Comparison of ENCODE assay signal across 1 cellular context in genomic region chr3:129739613-129740012, GRCh38.
TF ChIP-seq lines count a peak whose summit lies in the region.

No MANE protein-coding gene starts in this region.

TF ChIP-seq in SK-N-SH treated with all-trans-retinoic acid at 6 μM for 48 hours, 23 proteins besides CTCF, POLR2A, EP300 and RAD21 (continued from another document):
- no peak for TF ChIP-seq PATZ1 (CRISPR knock-in tag; IDR thresholded peaks at IDR 0.05; ENCODE audit: borderline replicate concordance)
- TF ChIP-seq ZNF565 (CRISPR knock-in tag; conservative IDR thresholded peaks at IDR 0.05; ENCODE audit: low read depth): no peak
- TF ChIP-seq POU6F1 (CRISPR knock-in tag; IDR thresholded peaks at IDR 0.05; ENCODE audit: borderline replicate concordance, low read depth): no peak
- no peak for TF ChIP-seq GLIS3 (CRISPR knock-in tag; IDR thresholded peaks at IDR 0.05)
- no peak for TF ChIP-seq OSR1 (CRISPR knock-in tag; IDR thresholded peaks at IDR 0.05)
- TF ChIP-seq CSRNP3 (CRISPR knock-in tag; IDR thresholded peaks at IDR 0.05): no peak
- TF ChIP-seq PPARA (CRISPR knock-in tag; IDR thresholded peaks at IDR 0.05; ENCODE audit: borderline replicate concordance): no peak
- TF ChIP-seq RARB (CRISPR knock-in tag; IDR thresholded peaks at IDR 0.05): no peak
- no peak for TF ChIP-seq TSHZ2 (CRISPR knock-in tag; IDR thresholded peaks at IDR 0.05)
- TF ChIP-seq ZFP30 (CRISPR knock-in tag; IDR thresholded peaks at IDR 0.05): no peak
